Comparison of ENCODE assay signal across 1 cellular context in the genomic region with DNA sequence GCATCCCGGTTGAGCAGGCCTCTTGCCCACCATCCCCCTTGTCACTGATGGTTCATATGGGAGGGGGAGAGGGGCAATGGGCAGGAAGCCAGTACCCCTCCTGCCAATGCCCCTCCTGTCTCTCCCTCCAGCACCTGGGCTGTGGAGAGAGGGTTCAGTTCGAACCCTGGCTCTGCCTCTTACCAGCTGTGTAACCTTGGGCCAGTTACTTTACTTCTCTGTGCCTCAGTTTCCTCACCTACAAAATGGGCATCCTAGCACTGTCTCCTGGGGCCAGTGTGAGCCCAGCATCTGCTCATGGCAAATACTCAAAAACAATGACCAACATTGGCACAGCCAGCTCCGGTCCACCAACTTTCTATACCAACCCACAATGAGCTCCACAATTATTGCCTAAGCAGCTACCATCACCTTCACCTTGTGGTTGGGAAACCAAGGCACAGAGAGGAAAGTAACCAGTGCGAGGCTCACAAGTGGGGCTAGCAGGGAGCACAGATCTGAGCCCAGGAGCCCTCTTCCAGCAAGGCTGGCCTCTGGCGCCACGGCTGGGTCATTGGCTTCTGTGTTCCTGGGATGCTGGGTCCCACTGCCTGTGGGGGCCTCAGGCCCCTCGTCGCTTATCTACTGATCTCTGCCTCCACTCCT. TPM values are rescaled to one million over a fixed set of nuclear protein-coding genes. Genes with fewer than 3 reads are reported as not detected.
"Had no signal": no experiment of that assay in that cellular context is flagged by ENCODE, and none has a peak within 500 bp of the region (broad histone marks: within the 10 kb centered on the region; RNA-seq: fewer than 3 reads in every experiment).

No MANE protein-coding gene starts in this region.

RNA-seq across cellular contexts. Expression of a gene that starts 38.1 kb away (rescaled TPM):
- total RNA-seq: esophagus mucosa had no signal
